15 cellular contexts compared by ENCODE assay signal in the genomic region with DNA sequence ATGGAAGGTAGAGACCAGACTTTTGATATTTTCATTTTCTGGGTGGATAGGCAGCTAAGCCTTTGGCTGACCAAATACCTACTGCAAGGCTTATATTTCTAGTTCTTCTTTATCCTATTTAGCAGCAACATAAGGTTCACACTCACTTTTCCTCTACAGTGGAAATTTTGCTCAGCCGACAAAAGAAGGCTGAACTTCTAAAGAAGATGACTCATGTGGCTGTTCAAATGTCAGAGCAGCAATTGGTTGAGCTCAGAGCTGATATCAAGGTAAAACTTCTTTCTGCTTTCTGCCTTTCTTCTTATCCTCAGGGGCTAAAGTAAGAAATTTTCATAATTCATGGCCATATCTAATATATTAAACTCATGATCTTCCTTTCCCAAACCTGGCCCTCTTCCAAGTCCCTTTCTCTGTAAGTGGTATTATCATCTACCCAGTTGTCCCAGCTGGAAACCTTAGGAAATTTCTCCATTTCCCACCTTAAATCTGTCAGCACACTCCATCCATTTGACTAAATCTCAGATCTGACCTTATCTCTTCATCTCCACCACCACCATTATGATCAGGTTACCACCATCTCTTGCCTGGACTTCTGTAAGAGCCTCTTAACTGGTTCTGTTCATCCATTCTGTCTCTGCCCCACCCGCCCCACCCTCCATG. TPM values are rescaled to one million over a fixed set of nuclear protein-coding genes. Genes with fewer than 3 reads are reported as not detected.
DNase-seq lines count a peak whose midpoint lies in the region; ATAC-seq and TF ChIP-seq lines count a peak whose summit lies in the region.
"Had no signal": no experiment of that assay in that cellular context is flagged by ENCODE, and none has a peak within 500 bp of the region (broad histone marks: within the 10 kb centered on the region; RNA-seq: fewer than 3 reads in every experiment).

No MANE protein-coding gene starts in this region.

- H3K9me3 ChIP-seq in IMR-90 (ENCODE audit: control insufficient read depth, insufficient read depth, low read length) (no peaks in the 10 kb centered on the region), mesenchymal stem cell (ENCODE audit: control insufficient read depth, low read length) (no peaks in the 10 kb centered on the region)
- H3K9me3 ChIP-seq: psoas muscle had no signal

- intact Hi-C loops in IMR-90 (cut with micrococcal nuclease): no loop called here
- intact Hi-C loops in left ventricle myocardium superior (cut with micrococcal nuclease): no loop called here

- H2BK15ac ChIP-seq in IMR-90 (ENCODE audit: low read depth, low read length): no peak overlapping the region
- no peak overlapping the region for H2BK15ac ChIP-seq in mesenchymal stem cell (ENCODE audit: low read depth, poor library complexity, severe bottlenecking)

- peaks cover 3% of the 10 kb centered on the region for H3K4me1 ChIP-seq in IMR-90 (ENCODE audit: control insufficient read depth, insufficient read depth, low read length)
- peaks cover 4% of the 10 kb centered on the region for H3K4me1 ChIP-seq in mesenchymal stem cell (ENCODE audit: control insufficient read depth, insufficient read depth, low read depth, low read length)
- H3K4me1 ChIP-seq: psoas muscle had no signal

- TF ChIP-seq POLR2A in IMR-90 (IDR thresholded peaks at IDR 0.05; ENCODE audit: low read depth, low read length): no peak

- CTCF ChIA-PET in IMR-90 (lab: Yijun Ruan, JAX): interaction anchor here (0.6 to 3.4 kb wide), 2 partner anchors 79 to 161 kb away, joined by 3 to 25 read pairs; no protein-coding TSS in a partner anchor

- DNase-seq in COLO829 (ENCODE audit: low spot score) (peak; percentile 68), IMR-90 (peak; percentile 62), brain microvascular endothelial cell (peak; percentile 34), mesenchymal stem cell (peak; percentile 58), SKM-1 (lab: John Stamatoyannopoulos, UW; ENCODE audit: unreplicated experiment) (no peak), NCI-H1105 (lab: John Stamatoyannopoulos, UW) (no peak), left ventricle myocardium superior (no peak)
- DNase-seq: activated CD4-positive, alpha-beta T cell treated with anti-CD3 and anti-CD28 coated beads, Interleukin-2, amount 50 U/mL, for 48 hours; CD4-positive, CD25-positive, alpha-beta regulatory T cell; effector CD8-positive, alpha-beta T cell; left cardiac atrium; psoas muscle; T-helper 9 cell had no signal

- H2AK5ac ChIP-seq in IMR-90 (ENCODE audit: low read depth, low read length): no peak overlapping the region
- no peak overlapping the region for H2AK5ac ChIP-seq in mesenchymal stem cell (ENCODE audit: low read length, severe bottlenecking)

- no peak overlapping the region for H4K5ac ChIP-seq in IMR-90 (ENCODE audit: low read depth, low read length)

- peaks cover 2% of the 10 kb centered on the region; the same call in 1 of the 2 replicates for H3K9me1 ChIP-seq in IMR-90 (ENCODE audit: insufficient read depth, low read length)

- H4K8ac ChIP-seq in IMR-90 (ENCODE audit: low read depth in 2 of 2, low read length in 2 of 2): no peak overlapping the region
- no peak overlapping the region for H4K8ac ChIP-seq in mesenchymal stem cell (ENCODE audit: low read length)

- no peak overlapping the region for H3K4me3 ChIP-seq in IMR-90 (ENCODE audit: insufficient read depth, low read depth, low read length)
- H3K4me3 ChIP-seq in brain microvascular endothelial cell (ENCODE audit: low read depth, low read length): no peak overlapping the region
- H3K4me3 ChIP-seq in mesenchymal stem cell (ENCODE audit: insufficient read depth in 1 of 2, low read depth in 1 of 2, low read length in 2 of 2): no peak overlapping the region
- H3K4me3 ChIP-seq: psoas muscle had no signal

- H3K9ac ChIP-seq in IMR-90 (ENCODE audit: low read depth, low read length): no peak overlapping the region
- no peak overlapping the region for H3K9ac ChIP-seq in mesenchymal stem cell (ENCODE audit: low read length)

- ATAC-seq in IMR-90 (ENCODE audit: low read depth): peak; percentile 43
- ATAC-seq in HG03354 (IDR thresholded peaks at IDR 0.05; ENCODE audit: poor library complexity, severe bottlenecking, unreplicated experiment): no peak
- no peak for ATAC-seq in left ventricle myocardium superior
- ATAC-seq: left cardiac atrium, psoas muscle had no signal

- no peak overlapping the region for H2BK12ac ChIP-seq in mesenchymal stem cell (ENCODE audit: low read length in 2 of 2)

- H3K36me3 ChIP-seq in IMR-90 (ENCODE audit: control insufficient read depth, insufficient read depth, low read length) (peaks cover 18% of the 10 kb centered on the region), brain microvascular endothelial cell (replicated peaks) (peaks cover 28% of the 10 kb centered on the region), mesenchymal stem cell (ENCODE audit: control insufficient read depth in 1 of 2, insufficient read depth in 2 of 2, low read depth in 1 of 2, low read length in 2 of 2) (peaks cover 8 to 36% of the 10 kb centered on the region in 2 experiments)

- TF ChIP-seq CTCF in IMR-90 (conservative IDR thresholded peaks at IDR 0.05; ENCODE audit: low read depth, low read length) (no peak), brain microvascular endothelial cell (IDR thresholded peaks at IDR 0.05; ENCODE audit: low read depth, low read length, missing control alignments) (no peak)

- H2AFZ ChIP-seq in IMR-90 (replicated peaks; ENCODE audit: low read length, poor library complexity): no peak overlapping the region
- no peak overlapping the region for H2AFZ ChIP-seq in mesenchymal stem cell (ENCODE audit: low read depth, low read length)

- no peak for TF ChIP-seq RAD21 in IMR-90 (IDR thresholded peaks at IDR 0.05; ENCODE audit: low read length)

- no peak overlapping the region for H3K18ac ChIP-seq in IMR-90 (ENCODE audit: low read depth, low read length)
- H3K18ac ChIP-seq in mesenchymal stem cell (ENCODE audit: low read depth in 1 of 2, low read length in 2 of 2): no peak overlapping the region

- H2BK20ac ChIP-seq in IMR-90 (ENCODE audit: low read depth, low read length): no peak overlapping the region

- H3K27me3 ChIP-seq in IMR-90 (ENCODE audit: control insufficient read depth, insufficient read depth, low read length) (no peaks in the 10 kb centered on the region), brain microvascular endothelial cell (replicated peaks) (no peaks in the 10 kb centered on the region), mesenchymal stem cell (ENCODE audit: control insufficient read depth in 1 of 2, insufficient read depth in 1 of 2, low read length in 2 of 2) (no peaks in the 10 kb centered on the region)

- no peak overlapping the region for H2AK9ac ChIP-seq in IMR-90 (replicated peaks; ENCODE audit: low read depth, low read length, poor library complexity)

- no peaks in the 10 kb centered on the region for H4K20me1 ChIP-seq in IMR-90 (ENCODE audit: insufficient read depth, low read length)

- H4K91ac ChIP-seq in IMR-90 (ENCODE audit: insufficient read depth, low read depth, low read length) (no peak overlapping the region), mesenchymal stem cell (ENCODE audit: low read length) (no peak overlapping the region)

- H2BK5ac ChIP-seq in IMR-90 (ENCODE audit: low read depth, low read length, poor library complexity, severe bottlenecking): no peak overlapping the region
- H2BK5ac ChIP-seq in mesenchymal stem cell (ENCODE audit: low read depth, low read length, poor library complexity, severe bottlenecking): no peak overlapping the region

- H2BK120ac ChIP-seq in IMR-90 (ENCODE audit: low read depth, low read length) (no peak overlapping the region), mesenchymal stem cell (ENCODE audit: low read depth, low read length) (no peak overlapping the region)

- no CpG with 5 or more reads among the region's 2 CpGs for WGBS in IMR-90 (ENCODE audit: extremely low coverage in 2 of 2, insufficient read length in 1 of 2), 2 experiments
- WGBS in mesenchymal stem cell: 79% methylated on average over 2 of the region's 2 CpGs

- H3K23ac ChIP-seq in IMR-90 (ENCODE audit: low read depth, low read length) (no peak overlapping the region), mesenchymal stem cell (ENCODE audit: low read length in 2 of 2) (no peak overlapping the region)

- POLR2A ChIA-PET in IMR-90 (lab: Charles Lee; ENCODE audit: unreplicated experiment): no interaction called here

- H3K4ac ChIP-seq in IMR-90 (ENCODE audit: low read depth, low read length) (no peak overlapping the region), mesenchymal stem cell (ENCODE audit: low read depth in 1 of 2, low read length in 2 of 2) (no peak overlapping the region)

- H3K14ac ChIP-seq in IMR-90 (replicated peaks; ENCODE audit: low read depth, low read length) (no peak overlapping the region), mesenchymal stem cell (ENCODE audit: low read length in 2 of 2) (no peak overlapping the region)

- no peak overlapping the region for H3K56ac ChIP-seq in IMR-90 (ENCODE audit: extremely low read depth, insufficient read depth, low read length)

- no TSS peak for BruUV-seq in IMR-90 (replicated peaks; lab: Mats Ljungman, UMichigan)

- H3K79me1 ChIP-seq in IMR-90 (ENCODE audit: low read depth in 1 of 2, low read length in 2 of 2): peaks cover 0 to 4% of the 10 kb centered on the region in 2 experiments; a peak in 1 of 4 replicates
- peaks cover 2% of the 10 kb centered on the region for H3K79me1 ChIP-seq in mesenchymal stem cell (replicated peaks; ENCODE audit: low read length, poor library complexity, severe bottlenecking)

- H3K4me2 ChIP-seq in IMR-90 (ENCODE audit: low read depth, low read length): no peak overlapping the region
- no peak overlapping the region for H3K4me2 ChIP-seq in mesenchymal stem cell (ENCODE audit: low read length, poor library complexity, severe bottlenecking)

- dilution Hi-C loops in IMR-90 (cut with HindIII; ENCODE audit: low sequenced_read_pairs, unreplicated experiment): loop anchor here (25.0 kb wide), 1 partner anchor 157 kb away; the partner anchor contains the start of gene SPATS2

- in situ Hi-C loops in IMR-90 (cut with MboI; ENCODE audit: low sequenced_read_pairs) (no loop called here), brain microvascular endothelial cell (cut with HindIII; ENCODE audit: low pct_ligation_motif_present, low sequenced_read_pairs) (loop anchor here (25.0 kb wide), 1 partner anchor 157 kb away; the partner anchor contains the start of gene SPATS2)

- H3K27ac ChIP-seq in IMR-90 (ENCODE audit: insufficient read depth, low read length) (no peak overlapping the region), brain microvascular endothelial cell (no peak overlapping the region), mesenchymal stem cell (ENCODE audit: low read length, poor library complexity, severe bottlenecking) (no peak overlapping the region)
- H3K27ac ChIP-seq: psoas muscle, RWPE1 had no signal

RNA-seq across cellular contexts. Expression of gene KCNH3, which starts 19.8 kb away (rescaled TPM):
- total RNA-seq in IMR-90 (2012; rRNA removed) (0.28 TPM in 1 of 2 replicates, not detected in the other), left ventricle myocardium superior (0.30 TPM)
- 0.10 and 0.20 TPM in 2 replicates for polyA plus RNA-seq in IMR-90 (2012; rRNA removed)
- 0.05 and 0.09 TPM in 2 replicates for polyA plus RNA-seq in IMR-90 (2012; cell fraction: cytosol; rRNA removed)
- 0.49 and 1.6 TPM in 2 replicates for polyA plus RNA-seq in IMR-90 (2012; cell fraction: nucleus; rRNA removed; ENCODE audit: low replicate concordance)
- 0.03 TPM for polyA plus RNA-seq in mesenchymal stem cell (2013, experiment 1 of 2)
- polyA plus RNA-seq in mesenchymal stem cell (2013, experiment 2 of 2): 0.01 TPM

RNA-seq across cellular contexts. Expression of gene MCRS1, which starts 48.9 kb away (rescaled TPM):
- total RNA-seq in IMR-90 (2012; rRNA removed): 60.8 and 72.9 TPM in 2 replicates
- polyA plus RNA-seq in IMR-90 (2012; rRNA removed): 73.2 and 75.2 TPM in 2 replicates
- polyA plus RNA-seq in IMR-90 (2012; cell fraction: cytosol; rRNA removed): 66.3 and 72.6 TPM in 2 replicates
- polyA plus RNA-seq in IMR-90 (2012; cell fraction: nucleus; rRNA removed; ENCODE audit: low replicate concordance): 122 and 232 TPM in 2 replicates
- polyA plus RNA-seq in mesenchymal stem cell (2013, experiment 1 of 2): 38.7 TPM
- 39.8 TPM for polyA plus RNA-seq in mesenchymal stem cell (2013, experiment 2 of 2)
- 94.4 TPM for total RNA-seq in left ventricle myocardium superior

Comparison
In these comparisons a context has a peak if more than half of its experiments do, and no peak if none do; other contexts are left out.
1. DNase-seq: peak in COLO829 (single experiment), IMR-90 (single experiment), brain microvascular endothelial cell (single experiment) and mesenchymal stem cell (single experiment); none in SKM-1 (single experiment), NCI-H1105 (single experiment) and left ventricle myocardium superior (single experiment).